9 cellular contexts compared by ENCODE assay signal in the genomic region with DNA sequence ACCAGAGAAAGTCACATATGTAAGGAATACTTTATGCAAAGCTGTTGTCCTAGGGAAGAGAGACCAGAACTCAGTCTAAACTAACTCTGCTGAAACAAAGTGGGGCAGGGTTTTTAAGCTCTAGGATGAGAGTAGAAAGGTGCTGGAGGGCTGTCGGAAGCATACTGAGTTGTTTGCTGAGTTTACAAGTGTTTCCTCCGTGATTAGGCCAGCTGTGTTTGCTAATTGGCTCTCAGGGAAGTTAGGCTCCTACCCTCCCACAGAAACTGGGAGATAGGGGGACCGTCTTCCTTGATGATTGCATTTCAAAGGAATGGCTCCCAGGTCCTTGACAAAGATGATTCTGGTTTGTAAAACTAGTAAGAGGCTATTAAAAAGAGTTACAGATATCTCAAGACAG. TPM values are rescaled to one million over a fixed set of nuclear protein-coding genes. Genes with fewer than 3 reads are reported as not detected.
DNase-seq lines count a peak whose midpoint lies in the region; ATAC-seq, FAIRE-seq and TF ChIP-seq lines count a peak whose summit lies in the region.
"Had no signal": no experiment of that assay in that cellular context is flagged by ENCODE, and none has a peak within 500 bp of the region (broad histone marks: within the 10 kb centered on the region; RNA-seq: fewer than 3 reads in every experiment).

No MANE protein-coding gene starts in this region.

- peak overlapping the region; percentile 82 to 93 for H3K27ac ChIP-seq in A549
- H3K27ac ChIP-seq in SU-DHL-6 (ENCODE audit: low read depth, low read length) = peak overlapping the region; percentile 65
- H3K27ac ChIP-seq in foreskin keratinocyte = peak overlapping the region; percentile 100
- no peak overlapping the region for H3K27ac ChIP-seq in aorta (ENCODE audit: low read depth in 1 of 2, low read length in 2 of 2)

- no peaks in the 10 kb centered on the region for H3K27me3 ChIP-seq in GM06990 (replicated peaks; ENCODE audit: control insufficient read depth, insufficient read depth, low read length)
- H3K27me3 ChIP-seq in SU-DHL-6 (ENCODE audit: low read length) = no peaks in the 10 kb centered on the region
- no peaks in the 10 kb centered on the region for H3K27me3 ChIP-seq in foreskin keratinocyte
- no peaks in the 10 kb centered on the region for H3K27me3 ChIP-seq in aorta (ENCODE audit: control insufficient read depth in 1 of 2, insufficient read depth in 2 of 2, low read length in 1 of 2)

- intact Hi-C loops in posterior vena cava (cut with DNase I) = loop anchor here in 1 of 2 donors (5.0 kb wide), 1 partner anchor 115 kb away; no protein-coding TSS in a partner anchor
- intact Hi-C loops in aorta (cut with DNase I) = loop anchor here (5.0 to 10.0 kb wide), 6 partner anchors 120 to 1020 kb away; a partner anchor contains a TSS

- H3K9me3 ChIP-seq in A549 = no peaks in the 10 kb centered on the region
- H3K9me3 ChIP-seq in SU-DHL-6 (ENCODE audit: insufficient read depth, low read length) = no peaks in the 10 kb centered on the region
- no peaks in the 10 kb centered on the region for H3K9me3 ChIP-seq in aorta (ENCODE audit: control insufficient read depth, low read length)

- no peaks in the 10 kb centered on the region for H3K36me3 ChIP-seq in GM06990 (ENCODE audit: control insufficient read depth, insufficient read depth, low read length)
- H3K36me3 ChIP-seq in SU-DHL-6 (ENCODE audit: low read length) = no peaks in the 10 kb centered on the region
- H3K36me3 ChIP-seq in aorta (ENCODE audit: control insufficient read depth in 1 of 2, insufficient read depth in 2 of 2, low read length in 1 of 2) = no peaks in the 10 kb centered on the region

- peak overlapping the region; percentile 22 for H2AFZ ChIP-seq in SU-DHL-6 (ENCODE audit: low read depth, low read length, severe bottlenecking)

- H3K4me3 ChIP-seq in A549 (peak overlapping the region; percentile 63; the same call in 2 of the 3 replicates), GM06990 (replicated peaks; ENCODE audit: low read depth, low read length) (peak overlapping the region; percentile 88), SU-DHL-6 (ENCODE audit: insufficient read depth, low read length, poor library complexity, severe bottlenecking) (peak overlapping the region; percentile 57), aorta (ENCODE audit: low read length in 2 of 2) (no peak overlapping the region)

- TF ChIP-seq RAD21 in A549 (conservative IDR thresholded peaks at IDR 0.05 in 1 of 2, IDR thresholded peaks at IDR 0.05 in 1 of 2) = no peak

- peak overlapping the region; percentile 73 for H3K9ac ChIP-seq in SU-DHL-6 (ENCODE audit: low read length)

- CTCF ChIA-PET in A549 (lab: Yijun Ruan, JAX) = interaction anchor here (0.6 to 4.5 kb wide), 10 partner anchors 10 to 1019 kb away, joined by 3 to 141 read pairs (median 4); a partner anchor contains a TSS

- no peaks in the 10 kb centered on the region for H4K20me1 ChIP-seq in SU-DHL-6 (ENCODE audit: low read depth, low read length)

- no peak for TF ChIP-seq CTCF in A549 (IDR thresholded peaks at IDR 0.05)
- no peak for TF ChIP-seq CTCF in GM06990 (IDR thresholded peaks at IDR 0.05; ENCODE audit: insufficient read depth, low read length, poor library complexity, severe bottlenecking)
- TF ChIP-seq CTCF in SU-DHL-6 (IDR thresholded peaks at IDR 0.05; ENCODE audit: insufficient read depth, low read length, poor library complexity, severe bottlenecking) = no peak
- TF ChIP-seq CTCF in foreskin keratinocyte (conservative IDR thresholded peaks at IDR 0.05) = no peak
- TF ChIP-seq CTCF in D721Med (IDR thresholded peaks at IDR 0.05; ENCODE audit: insufficient read depth, missing control alignments) = no peak

- H3K4me1 ChIP-seq in A549 = peaks cover 22% of the 10 kb centered on the region
- H3K4me1 ChIP-seq in foreskin keratinocyte = peaks cover 10% of the 10 kb centered on the region
- no peaks in the 10 kb centered on the region for H3K4me1 ChIP-seq in aorta (ENCODE audit: control insufficient read depth in 1 of 2, insufficient read depth in 2 of 2, low read length in 2 of 2)

- H3K79me2 ChIP-seq in SU-DHL-6 (ENCODE audit: insufficient read depth, low read length) = peaks cover 12% of the 10 kb centered on the region; the same call in 1 of the 2 replicates

- no peak for TF ChIP-seq EP300 in A549 (IDR thresholded peaks at IDR 0.05)

- TF ChIP-seq POLR2A in A549 (IDR thresholded peaks at IDR 0.05; ENCODE audit: low read length) = no peak

- H3K4me2 ChIP-seq in A549 (peak overlapping the region; percentile 90), SU-DHL-6 (ENCODE audit: low read depth, low read length, poor library complexity, severe bottlenecking) (peak overlapping the region; percentile 91)

- ATAC-seq in A549 (no peak), foreskin keratinocyte (peak; percentile 5), aorta (ENCODE audit: low FRiP score) (no peak)

- H3F3A ChIP-seq in SU-DHL-6 (ENCODE audit: insufficient read depth) = peaks cover 22% of the 10 kb centered on the region

- DNase-seq in A549 (ENCODE audit: low read depth in 1 of 2, low spot score in 1 of 2) = no peak
- no peak for DNase-seq in GM06990 (ENCODE audit: extremely low read depth, insufficient read length)
- DNase-seq in foreskin keratinocyte = peak; percentile 41 to 65
- DNase-seq in posterior vena cava (ENCODE audit: low spot score) = no peak
- no peak for DNase-seq in D721Med (ENCODE audit: insufficient read length, low spot score)
- DNase-seq in aorta = no peak
- DNase-seq in cortex of kidney (lab: John Stamatoyannopoulos, UW) = no peak
- DNase-seq: activated CD4-positive, alpha-beta T cell treated with anti-CD3 and anti-CD28 coated beads for 1 hour had no signal

- H3K9me2 ChIP-seq in SU-DHL-6 (replicated peaks; ENCODE audit: insufficient read depth, low read length) = no peaks in the 10 kb centered on the region

- FAIRE-seq in A549 (lab: Jason Lieb, UNC) (no peak), D721Med (lab: Jason Lieb, UNC) (no peak)

- POLR2A ChIA-PET in A549 (lab: Yijun Ruan, JAX) = interaction anchor here (0.6 to 2.3 kb wide), 2 partner anchors 132 to 146 kb away, joined by 3 to 24 read pairs; no protein-coding TSS in a partner anchor

- 60% methylated on average over 3 of the region's 3 CpGs for WGBS in A549 (ENCODE audit: missing lambda C conversion rate)
- 86 to 89% methylated on average over 3 of the region's 3 CpGs for WGBS in aorta, 2 donors

TF ChIP-seq in A549, 52 proteins besides CTCF, POLR2A, EP300 and RAD21:
- TF ChIP-seq HEYL (CRISPR knock-in tag; IDR thresholded peaks at IDR 0.05) (no peak), MYC (IDR thresholded peaks at IDR 0.05; ENCODE audit: borderline replicate concordance, low read length) (no peak), MAFK (IDR thresholded peaks at IDR 0.05; ENCODE audit: partially characterized antibody) (no peak), RFX5 (IDR thresholded peaks at IDR 0.05) (no peak), FOXS1 (CRISPR knock-in tag; IDR thresholded peaks at IDR 0.05) (no peak), RARB (CRISPR knock-in tag; IDR thresholded peaks at IDR 0.05) (no peak), CEBPB (IDR thresholded peaks at IDR 0.05) (no peak), CBX2 (IDR thresholded peaks at IDR 0.05; ENCODE audit: borderline replicate concordance, low read depth) (no peak), PHF8 (IDR thresholded peaks at IDR 0.05; ENCODE audit: borderline replicate concordance, low read depth) (no peak), HOXB13 (CRISPR knock-in tag; IDR thresholded peaks at IDR 0.05; ENCODE audit: low read depth) (no peak), RNF2 (IDR thresholded peaks at IDR 0.05; ENCODE audit: borderline replicate concordance, low read depth) (no peak), BHLHE40 (IDR thresholded peaks at IDR 0.05; ENCODE audit: low read depth, low read length) (no peak), ZNF302 (CRISPR knock-in tag; IDR thresholded peaks at IDR 0.05) (no peak), MAZ (IDR thresholded peaks at IDR 0.05; ENCODE audit: borderline replicate concordance, low read depth, low read length) (no peak), ZSCAN20 (CRISPR knock-in tag; IDR thresholded peaks at IDR 0.05) (no peak)
- TF ChIP-seq, protein P1, sequence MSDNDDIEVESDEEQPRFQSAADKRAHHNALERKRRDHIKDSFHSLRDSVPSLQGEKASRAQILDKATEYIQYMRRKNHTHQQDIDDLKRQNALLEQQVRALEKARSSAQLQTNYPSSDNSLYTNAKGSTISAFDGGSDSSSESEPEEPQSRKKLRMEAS (IDR thresholded peaks at IDR 0.05) = no peak
TF ChIP-seq in A549: peak in this region for 0.

RNA-seq across cellular contexts. Expression of a gene that starts 24.4 kb away (rescaled TPM):
- 3.1 and 3.4 TPM in 2 replicates for polyA plus RNA-seq in A549 (2011; rRNA removed)
- polyA plus RNA-seq in A549 (2012; cell fraction: cytosol; rRNA removed) = 1.8 and 2.1 TPM in 2 replicates
- polyA plus RNA-seq in A549 (2012; cell fraction: nucleus; rRNA removed) = 3.0 and 3.9 TPM in 2 replicates
- polyA plus RNA-seq in A549 (2017; fragmentation: RNase III; extraction: RNeasy Plus Mini Kit Qiagen cat#74134 plus additional on column Dnase treatment) = 0.94 to 0.98 TPM (median 0.94 TPM) in 3 replicates
- polyA minus RNA-seq in A549 (2011; rRNA and poly(A)+ RNA removed) = 0.73 and 2.1 TPM in 2 replicates
- not detected in 2 replicates for total RNA-seq in foreskin keratinocyte
- polyA plus RNA-seq in foreskin keratinocyte = 0.08 TPM in 1 of 2 replicates, not detected in the other
- 1 to 10 TPM in 1 of 2 donors, under 1 TPM in 1; 0.93 to 1.0 TPM for total RNA-seq in posterior vena cava
- total RNA-seq in aorta = under 1 TPM in 1 of 2 donors, not detected in 1; 0.30 TPM
- polyA plus RNA-seq in aorta = 1 to 10 TPM in 1 of 2 donors, not detected in 1; 2.8 TPM

Comparison
In these comparisons a context has a peak if more than half of its experiments do, and no peak if none do; other contexts are left out.
1. DNase-seq: peak in foreskin keratinocyte (2 of 2); none in A549 (0 of 2), GM06990 (single experiment), posterior vena cava (single experiment), D721Med (single experiment), aorta (0 of 2) and cortex of kidney (single experiment).
2. H3K27ac ChIP-seq: peak in A549 (2 of 2), SU-DHL-6 (single experiment) and foreskin keratinocyte (single experiment); none in aorta (0 of 2).
3. H3K4me3 ChIP-seq: peak in A549 (single experiment), GM06990 (single experiment) and SU-DHL-6 (single experiment); none in aorta (0 of 2).